10 cellular contexts compared by ENCODE assay signal in the genomic region with DNA sequence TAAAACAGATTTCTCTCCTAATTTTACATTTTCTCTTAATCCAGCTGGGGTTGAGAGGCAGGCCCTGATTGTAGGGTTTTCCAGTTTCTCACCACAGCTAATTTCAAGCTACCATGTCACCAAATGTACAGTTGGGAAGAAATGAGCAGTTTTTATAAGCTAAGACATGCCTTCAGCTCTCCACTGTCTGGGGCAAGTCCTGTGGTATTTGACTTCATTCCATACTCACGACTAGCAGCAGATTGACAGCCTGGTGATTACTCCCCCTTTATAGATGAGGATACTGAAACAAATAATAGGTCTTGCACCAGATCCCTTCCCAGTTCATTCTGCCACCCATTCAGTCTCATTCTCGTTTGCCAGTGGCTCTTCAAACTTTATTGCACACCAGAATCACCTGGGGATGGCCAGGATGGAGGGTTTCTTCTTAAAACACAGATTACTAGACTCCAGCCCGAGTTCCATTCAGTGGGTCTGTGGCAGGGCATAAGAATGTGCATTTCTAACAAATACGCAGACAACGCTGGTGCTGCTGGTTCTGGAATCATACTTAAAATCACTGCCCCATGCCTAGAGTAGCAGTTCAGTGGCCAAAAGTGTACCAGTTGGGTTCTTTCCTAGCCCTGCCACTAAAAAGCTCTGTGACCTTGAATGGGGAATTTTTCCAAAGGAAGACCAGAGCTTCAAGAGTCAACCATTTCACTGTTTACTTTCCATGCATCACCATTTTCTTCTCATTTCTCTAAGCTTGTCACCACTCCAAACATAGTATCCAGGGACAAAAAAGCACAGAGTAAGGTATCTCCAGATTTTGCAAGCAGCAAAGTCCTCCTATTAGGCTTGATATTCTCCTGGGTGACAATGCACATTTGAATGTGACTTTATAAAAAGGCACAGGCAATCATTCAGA.
DNase-seq lines count a peak whose midpoint lies in the region; ATAC-seq, FAIRE-seq and TF ChIP-seq lines count a peak whose summit lies in the region.
"Had no signal": no experiment of that assay in that cellular context is flagged by ENCODE, and none has a peak within 500 bp of the region (broad histone marks: within the 10 kb centered on the region; RNA-seq: fewer than 3 reads in every experiment).

No MANE protein-coding gene starts in this region.

- H2AFZ ChIP-seq in K562 (ENCODE audit: low read depth, low read length) = no peak overlapping the region

- POLR2A ChIA-PET in HEK293 (lab: Yijun Ruan, JAX) = interaction anchor here (0.6 kb wide), 1 partner anchor 13 kb away, joined by 5 read pairs; no protein-coding TSS in a partner anchor
- POLR2A ChIA-PET in K562 (lab: Yijun Ruan, JAX) = interaction anchor here (0.6 to 5.3 kb wide), 9 partner anchors 7 to 996 kb away, joined by 3 to 34 read pairs (median 4); no protein-coding TSS in a partner anchor

- intact Hi-C loops in K562 (cut with micrococcal nuclease) (loop anchor here (2.0 kb wide), 2 partner anchors 30 to 38 kb away; no protein-coding TSS in a partner anchor), left colon (cut with DNase I, micrococcal nuclease) (no loop called here)

- H3K4me3 ChIP-seq in HEK293 (ENCODE audit: low read depth, low read length) = no peak overlapping the region
- no peak overlapping the region for H3K4me3 ChIP-seq in K562
- H3K4me3 ChIP-seq in subcutaneous abdominal adipose tissue (ENCODE audit: low read depth in 1 of 5, low read length in 5 of 5) = no peak overlapping the region

- ATAC-seq in K562 (no peak), left colon (no peak), HG02973 (IDR thresholded peaks at IDR 0.05; ENCODE audit: unreplicated experiment) (no peak)

- no peak for TF ChIP-seq CTCF in HEK293 (tag by site-specific recombination; IDR thresholded peaks at IDR 0.05)
- TF ChIP-seq CTCF in K562 (IDR thresholded peaks at IDR 0.05 in 2 of 3, conservative IDR thresholded peaks at IDR 0.05 in 1 of 3; ENCODE audit: insufficient read depth in 2 of 3, low read depth in 1 of 3, low read length in 3 of 3) = no peak

- no peak overlapping the region for H3K27ac ChIP-seq in HEK293 (ENCODE audit: extremely low read depth, low read depth, low read length)
- H3K27ac ChIP-seq in K562 (ENCODE audit: extremely low read depth, low read depth, low read length) = no peak overlapping the region
- peak overlapping the region; percentile 61 for H3K27ac ChIP-seq in subcutaneous abdominal adipose tissue (ENCODE audit: low read depth, low read length)

- H3K9ac ChIP-seq in K562 (ENCODE audit: insufficient read depth in 1 of 2, low read depth in 2 of 2, low read length in 2 of 2) (no peak overlapping the region), subcutaneous abdominal adipose tissue (ENCODE audit: low read length in 5 of 5) (peak overlapping the region in 2 of 5 donors; percentile 25 to 49)

- H3K79me2 ChIP-seq in K562 (ENCODE audit: control insufficient read depth, insufficient read depth, low read length) = no peaks in the 10 kb centered on the region

- no TSS peak for BruUV-seq in K562 (replicated peaks; lab: Mats Ljungman, UMichigan)

- in situ Hi-C loops in K562 (cut with MboI) = no loop called here

- no peak for TF ChIP-seq POLR2A in K562 (conservative IDR thresholded peaks at IDR 0.05)

- FAIRE-seq in K562 (lab: Jason Lieb, UNC) = no peak

- H3K9me3 ChIP-seq in HEK293 (ENCODE audit: control insufficient read depth, insufficient read depth, low read depth, low read length) = no peaks in the 10 kb centered on the region
- no peaks in the 10 kb centered on the region for H3K9me3 ChIP-seq in K562 (replicated peaks; ENCODE audit: control insufficient read depth, insufficient read depth, low read depth, low read length)
- H3K9me3 ChIP-seq in subcutaneous abdominal adipose tissue (ENCODE audit: control insufficient read depth in 5 of 5, low read length in 5 of 5) = no peaks in the 10 kb centered on the region

- H3K36me3 ChIP-seq in HEK293 (ENCODE audit: control insufficient read depth in 2 of 2, insufficient read depth in 1 of 2, low read length in 2 of 2) (no peaks in the 10 kb centered on the region; a peak in 1 of 3 replicates), K562 (ENCODE audit: control insufficient read depth, insufficient read depth, low read length) (no peaks in the 10 kb centered on the region), subcutaneous abdominal adipose tissue (ENCODE audit: control insufficient read depth in 5 of 5, insufficient read depth in 5 of 5, low read length in 5 of 5) (no peaks in the 10 kb centered on the region)

- CTCF ChIA-PET in HEK293 (lab: Yijun Ruan, JAX) (interaction anchor here (0.6 to 1.8 kb wide), 3 partner anchors 38 to 44 kb away, joined by 3 to 6 read pairs (median 4); no protein-coding TSS in a partner anchor), K562 (lab: Yijun Ruan, JAX; ENCODE audit: low intra/inter-chr PET ratio) (no interaction called here)

- WGBS in K562 (ENCODE audit: insufficient coverage, low coverage, missing lambda C conversion rate) = 57% methylated on average over 5 of the region's 5 CpGs

- no peak for TF ChIP-seq EP300 in K562 (IDR thresholded peaks at IDR 0.05; ENCODE audit: low read length)

- TF ChIP-seq RAD21 in K562 (CRISPR knock-in tag; conservative IDR thresholded peaks at IDR 0.05 in 1 of 2, IDR thresholded peaks at IDR 0.05 in 1 of 2) = no peak

- DNase-seq in K562 (ENCODE audit: extremely low read depth in 1 of 4, low spot score in 3 of 4) (no peak), kidney glomerular epithelial cell (lab: John Stamatoyannopoulos, UW) (peak; percentile 70), NCI-H82 treated with DMSO at 0.1 percent for 48 hours (lab: John Stamatoyannopoulos, UW; ENCODE audit: unreplicated experiment) (no peak), NCI-H2029 (lab: John Stamatoyannopoulos, UW) (no peak), left colon (no peak)
- DNase-seq: amygdala; stimulated activated CD8-positive, alpha-beta memory T cell treated with anti-CD3 and anti-CD28 coated beads, Interleukin-4, amount 100 ng/mL, for 48 hours had no signal

- peaks cover 15% of the 10 kb centered on the region for H3K4me1 ChIP-seq in HEK293 (ENCODE audit: control insufficient read depth, insufficient read depth, low read length)
- peaks cover 7 to 15% of the 10 kb centered on the region in 2 experiments; a peak in 4 of 5 replicates for H3K4me1 ChIP-seq in K562 (replicated peaks in 1 of 2; ENCODE audit: control insufficient read depth in 2 of 2, insufficient read depth in 2 of 2, low read length in 2 of 2)
- H3K4me1 ChIP-seq in subcutaneous abdominal adipose tissue (ENCODE audit: control insufficient read depth in 5 of 5, insufficient read depth in 5 of 5, low read length in 5 of 5) = peaks cover 11 to 52% (median 29%) of the 10 kb centered on the region in 5 donors

- H3K4me2 ChIP-seq in K562 (ENCODE audit: insufficient read depth, low read length) = no peak overlapping the region

- H4K20me1 ChIP-seq in K562 (replicated peaks; ENCODE audit: control insufficient read depth, insufficient read depth, low read length) = no peaks in the 10 kb centered on the region

- H3K27me3 ChIP-seq in K562 (ENCODE audit: control insufficient read depth in 2 of 2, insufficient read depth in 2 of 2, low read length in 2 of 2) (no peaks in the 10 kb centered on the region), subcutaneous abdominal adipose tissue (ENCODE audit: control insufficient read depth in 5 of 5, insufficient read depth in 4 of 5, low read length in 5 of 5) (no peaks in the 10 kb centered on the region)

- no peaks in the 10 kb centered on the region for H3K9me1 ChIP-seq in K562 (ENCODE audit: control insufficient read depth, insufficient read depth, low read length)

TF ChIP-seq in HEK293, 187 proteins besides CTCF, POLR2A, EP300 and RAD21 (continues in another document):
- TF ChIP-seq, protein P1, sequence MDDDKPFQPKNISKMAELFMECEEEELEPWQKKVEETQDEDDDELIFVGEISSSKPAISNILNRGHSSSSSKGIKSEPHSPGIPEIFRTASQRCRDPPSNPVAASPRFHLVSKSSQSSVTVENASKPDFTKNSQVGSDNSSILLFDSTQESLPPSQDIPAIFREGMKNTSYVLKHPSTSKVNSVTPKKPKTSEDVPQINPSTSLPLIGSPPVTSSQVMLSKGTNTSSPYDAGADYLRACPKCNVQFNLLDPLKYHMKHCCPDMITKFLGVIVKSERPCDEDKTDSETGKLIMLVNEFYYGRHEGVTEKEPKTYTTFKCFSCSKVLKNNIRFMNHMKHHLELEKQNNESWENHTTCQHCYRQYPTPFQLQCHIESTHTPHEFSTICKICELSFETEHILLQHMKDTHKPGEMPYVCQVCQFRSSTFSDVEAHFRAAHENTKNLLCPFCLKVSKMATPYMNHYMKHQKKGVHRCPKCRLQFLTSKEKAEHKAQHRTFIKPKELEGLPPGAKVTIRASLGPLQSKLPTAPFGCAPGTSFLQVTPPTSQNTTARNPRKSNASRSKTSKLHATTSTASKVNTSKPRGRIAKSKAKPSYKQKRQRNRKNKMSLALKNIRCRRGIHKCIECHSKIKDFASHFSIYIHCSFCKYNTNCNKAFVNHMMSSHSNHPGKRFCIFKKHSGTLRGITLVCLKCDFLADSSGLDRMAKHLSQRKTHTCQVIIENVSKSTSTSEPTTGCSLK (tag by site-specific recombination; IDR thresholded peaks at IDR 0.05) = no peak
- TF ChIP-seq ZFP37 (tag by site-specific recombination; IDR thresholded peaks at IDR 0.05) (no peak), HOXC10 (CRISPR knock-in tag; IDR thresholded peaks at IDR 0.05) (no peak)

TF ChIP-seq in K562, 482 proteins besides CTCF, POLR2A, EP300 and RAD21 (continues in another document):
- TF ChIP-seq, protein P2, sequence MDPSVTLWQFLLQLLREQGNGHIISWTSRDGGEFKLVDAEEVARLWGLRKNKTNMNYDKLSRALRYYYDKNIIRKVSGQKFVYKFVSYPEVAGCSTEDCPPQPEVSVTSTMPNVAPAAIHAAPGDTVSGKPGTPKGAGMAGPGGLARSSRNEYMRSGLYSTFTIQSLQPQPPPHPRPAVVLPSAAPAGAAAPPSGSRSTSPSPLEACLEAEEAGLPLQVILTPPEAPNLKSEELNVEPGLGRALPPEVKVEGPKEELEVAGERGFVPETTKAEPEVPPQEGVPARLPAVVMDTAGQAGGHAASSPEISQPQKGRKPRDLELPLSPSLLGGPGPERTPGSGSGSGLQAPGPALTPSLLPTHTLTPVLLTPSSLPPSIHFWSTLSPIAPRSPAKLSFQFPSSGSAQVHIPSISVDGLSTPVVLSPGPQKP (CRISPR knock-in tag; IDR thresholded peaks at IDR 0.05) = no peak
- TF ChIP-seq, protein P3, sequence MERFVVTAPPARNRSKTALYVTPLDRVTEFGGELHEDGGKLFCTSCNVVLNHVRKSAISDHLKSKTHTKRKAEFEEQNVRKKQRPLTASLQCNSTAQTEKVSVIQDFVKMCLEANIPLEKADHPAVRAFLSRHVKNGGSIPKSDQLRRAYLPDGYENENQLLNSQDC (CRISPR knock-in tag; IDR thresholded peaks at IDR 0.05) = no peak
- no peak for TF ChIP-seq TEAD1 (CRISPR knock-in tag; IDR thresholded peaks at IDR 0.05)
- TF ChIP-seq SMARCB1 (IDR thresholded peaks at IDR 0.05; ENCODE audit: insufficient read length, low read depth) = no peak
- TF ChIP-seq ILK (tag; IDR thresholded peaks at IDR 0.05; ENCODE audit: borderline replicate concordance, low read depth) = no peak
- no peak for TF ChIP-seq TAF15 (IDR thresholded peaks at IDR 0.05; ENCODE audit: low read depth, low read length)
